ENCODE assay signal across 20 cellular contexts in genomic region chr4:76740866-76741662, GRCh38.
DNase-seq lines count a peak whose midpoint lies in the region; ATAC-seq and TF ChIP-seq lines count a peak whose summit lies in the region.
"Had no signal": no experiment of that assay in that cellular context is flagged by ENCODE, and none has a peak within 500 bp of the region (broad histone marks: within the 10 kb centered on the region; RNA-seq: fewer than 3 reads in every experiment).

No MANE protein-coding gene starts in this region.

- no peak for TF ChIP-seq CTCF in esophagus squamous epithelium (IDR thresholded peaks at IDR 0.05)
- no peak for TF ChIP-seq CTCF in transverse colon (IDR thresholded peaks at IDR 0.05)

- intact Hi-C loops in right cardiac atrium (cut with DNase I) (no loop called here), Right ventricle myocardium inferior (cut with DNase I) (no loop called here), esophagus squamous epithelium (cut with DNase I) (no loop called here), transverse colon (cut with DNase I; ENCODE audit: low total_unique reads) (no loop called here)

- no peaks in the 10 kb centered on the region for H3K9me3 ChIP-seq in right cardiac atrium (ENCODE audit: control insufficient read depth, low read length)
- no peaks in the 10 kb centered on the region for H3K9me3 ChIP-seq in esophagus squamous epithelium
- H3K9me3 ChIP-seq in transverse colon: no peaks in the 10 kb centered on the region
- H3K9me3 ChIP-seq: BE2C had no signal

- in situ Hi-C loops in transverse colon (cut with MboI; ENCODE audit: low pct_ligation_motif_present in 1 of 4, low pct_unique_long_range_greater_than_20kb in 1 of 4, low sequenced_read_pairs in 3 of 4): loop anchor here in 1 of 4 donors (10.0 kb wide), 1 partner anchor 226 kb away; no protein-coding TSS in a partner anchor

- ATAC-seq in right cardiac atrium (peak in 1 of 2 donors; percentile 7), Right ventricle myocardium inferior (no peak), GM21717 (IDR thresholded peaks at IDR 0.05; ENCODE audit: unreplicated experiment) (no peak)
- ATAC-seq: HepG2, PC-3 had no signal

- H3K36me3 ChIP-seq in esophagus squamous epithelium (peaks cover 0 to 41% (median 0%) of the 10 kb centered on the region in 3 donors), rectal smooth muscle tissue (ENCODE audit: control insufficient read depth, insufficient read depth, low read length) (peaks cover 10% of the 10 kb centered on the region), transverse colon (peaks cover 0 to 6% (median 0%) of the 10 kb centered on the region in 4 donors)

- H3K9ac ChIP-seq in rectal smooth muscle tissue (ENCODE audit: low read length): no peak overlapping the region
- H3K9ac ChIP-seq: KMS-11 had no signal

- H3K4me1 ChIP-seq in right cardiac atrium (ENCODE audit: control insufficient read depth, insufficient read depth, low read length) (peaks cover 5% of the 10 kb centered on the region), esophagus squamous epithelium (peaks cover 0 to 23% (median 0%) of the 10 kb centered on the region in 3 donors), rectal smooth muscle tissue (ENCODE audit: control insufficient read depth, insufficient read depth, low read length) (peaks cover 34% of the 10 kb centered on the region), transverse colon (peaks cover 5 to 21% (median 11%) of the 10 kb centered on the region in 4 donors)
- H3K4me1 ChIP-seq: BE2C had no signal

- H3K27ac ChIP-seq in right cardiac atrium (ENCODE audit: low read length) (no peak overlapping the region), esophagus squamous epithelium (peak overlapping the region; percentile 62 to 88 (median 83)), rectal smooth muscle tissue (ENCODE audit: low read depth, low read length) (peak overlapping the region; percentile 22), transverse colon (peak overlapping the region; percentile 76 to 85 (median 81))
- H3K27ac ChIP-seq: KMS-11 had no signal

- TF ChIP-seq POLR2A in esophagus squamous epithelium (IDR thresholded peaks at IDR 0.05): no peak
- TF ChIP-seq POLR2A in transverse colon (IDR thresholded peaks at IDR 0.05): no peak

- TF ChIP-seq EP300 in transverse colon (IDR thresholded peaks at IDR 0.05; ENCODE audit: low read depth): no peak

- no peak overlapping the region for H3K4me3 ChIP-seq in right cardiac atrium (ENCODE audit: low read length)
- peak overlapping the region in 3 of 4 donors; percentile 12 to 49 (median 25) for H3K4me3 ChIP-seq in esophagus squamous epithelium
- no peak overlapping the region for H3K4me3 ChIP-seq in rectal smooth muscle tissue (ENCODE audit: low read length)
- no peak overlapping the region for H3K4me3 ChIP-seq in transverse colon

- WGBS in right cardiac atrium: 96% methylated on average over 85 of the region's 85 CpGs
- 90 to 98% methylated on average over 5 to 8 of the region's 85 CpGs for WGBS in esophagus squamous epithelium, 2 donors
- WGBS in transverse colon (ENCODE audit: low coverage in 1 of 2), 2 donors: 97 to 100% methylated on average over 3 to 56 of the region's 85 CpGs

- DNase-seq in right cardiac atrium (peak in 2 of 3 donors; percentile 47 to 52), Right ventricle myocardium inferior (ENCODE audit: missing footprints) (no peak), esophagus squamous epithelium (lab: John Stamatoyannopoulos, UW) (no peak), transverse colon (no peak), anterior cingulate cortex (lab: John Stamatoyannopoulos, UW) (no peak)
- no peak for DNase-seq in activated CD4-positive, alpha-beta T cell treated with anti-CD3 and anti-CD28 coated beads, Interleukin-2, amount 50 U/mL, for 1 hour
- DNase-seq: 8988T, BE2C, DMS153, GOT3, MV-4-11, NCI-H187 treated with DMSO at 0.1 percent for 48 hours, NCI-H526, PC-3, RPMI8226, SIG-M5 had no signal

- H3K27me3 ChIP-seq in right cardiac atrium (ENCODE audit: control insufficient read depth, insufficient read depth) (no peaks in the 10 kb centered on the region), esophagus squamous epithelium (no peaks in the 10 kb centered on the region), rectal smooth muscle tissue (ENCODE audit: control insufficient read depth, insufficient read depth, low read length) (no peaks in the 10 kb centered on the region), transverse colon (no peaks in the 10 kb centered on the region)
- H3K27me3 ChIP-seq: BE2C had no signal

Comparison
In these comparisons a context has a peak if more than half of its experiments do, and no peak if none do; other contexts are left out.
1. DNase-seq: peak in right cardiac atrium (2 of 3); none in Right ventricle myocardium inferior (single experiment), esophagus squamous epithelium (single experiment), transverse colon (single experiment), activated CD4-positive, alpha-beta T cell treated with anti-CD3 and anti-CD28 coated beads, Interleukin-2, amount 50 U/mL, for 1 hour (single experiment) and anterior cingulate cortex (0 of 58).
2. H3K4me3 ChIP-seq: peak in esophagus squamous epithelium (3 of 4); none in right cardiac atrium (single experiment), rectal smooth muscle tissue (single experiment) and transverse colon (0 of 4).